In genomic region chrX:46836701-46837542, GRCh38 we compare ENCODE assay signal across 8 cellular contexts. TPM values are rescaled to one million over a fixed set of nuclear protein-coding genes. Genes with fewer than 3 reads are reported as not detected.
DNase-seq lines count a peak whose midpoint lies in the region; ATAC-seq and TF ChIP-seq lines count a peak whose summit lies in the region.

Gene RP2 (plus strand): TSS chrX:46837043. CDS start chrX:46837101, 58 bp downstream.

- under 1% methylated on average over 71 of the region's 71 CpGs for WGBS in liver

- peak within 1 kb of the TSS; percentile 82 to 83 for H3K4me3 ChIP-seq in duodenal mucosa (ENCODE audit: low read depth in 1 of 2, low read length in 2 of 2)
- peak within 1 kb of the TSS; percentile 62 to 87 (median 73) for H3K4me3 ChIP-seq in liver (ENCODE audit: low read depth in 1 of 3, low read length in 3 of 3)

- DNase-seq in CD14-positive monocyte (ENCODE audit: low spot score) (peak; percentile 95), NCI-H748 treated with DMSO at 0.1 percent for 48 hours (lab: John Stamatoyannopoulos, UW) (peak; percentile 91)
- peak; percentile 90 for DNase-seq in activated CD4-positive, alpha-beta memory T cell treated with anti-CD3 and anti-CD28 coated beads for 36 hours
- peak; percentile 83 for DNase-seq in stimulated activated CD4-positive, alpha-beta T cell treated with anti-CD3 and anti-CD28 coated beads, Interleukin-4, amount 100 ng/mL, for 1 hour

- H3K27me3 ChIP-seq in duodenal mucosa (ENCODE audit: control insufficient read depth in 1 of 2, insufficient read depth in 2 of 2, low read length in 2 of 2) (no peaks in the 10 kb centered on the region), liver (ENCODE audit: control insufficient read depth in 4 of 4, insufficient read depth in 4 of 4, low read length in 3 of 4) (peaks cover 0 to 2% (median 0%) of the 10 kb centered on the region in 4 donors)

- no peak for TF ChIP-seq RAD21 in liver (IDR thresholded peaks at IDR 0.05)

- H3K4me1 ChIP-seq in duodenal mucosa (ENCODE audit: control insufficient read depth in 1 of 2, insufficient read depth in 2 of 2, low read length in 2 of 2) (peaks cover 0 to 3% of the 10 kb centered on the region in 2 donors), liver (ENCODE audit: control insufficient read depth in 4 of 4, insufficient read depth in 4 of 4, low read length in 3 of 4) (peaks cover 0 to 10% (median 7%) of the 10 kb centered on the region in 4 donors)

- H3K4me1 Mint-ChIP-seq in CD14-positive monocyte: peaks cover 39% of the 10 kb centered on the region
- peaks cover 15% of the 10 kb centered on the region for H3K4me1 Mint-ChIP-seq in activated CD4-positive, alpha-beta memory T cell treated with anti-CD3 and anti-CD28 coated beads for 36 hours (ENCODE audit: low read depth)

- CTCF ChIA-PET in activated CD4-positive, alpha-beta memory T cell treated with anti-CD3 and anti-CD28 coated beads for 36 hours (lab: Charles Lee): interaction anchor here (0.5 to 1.0 kb wide), 3 partner anchors 121 to 1563 kb away, joined by 3 read pairs; no protein-coding TSS in a partner anchor

- H3K36me3 Mint-ChIP-seq in CD14-positive monocyte: no peaks in the 10 kb centered on the region
- no peaks in the 10 kb centered on the region for H3K36me3 Mint-ChIP-seq in activated CD4-positive, alpha-beta memory T cell treated with anti-CD3 and anti-CD28 coated beads for 36 hours

- H3K9me3 ChIP-seq in duodenal mucosa (ENCODE audit: control insufficient read depth in 1 of 2, low read length in 2 of 2): no peaks in the 10 kb centered on the region
- H3K9me3 ChIP-seq in liver (ENCODE audit: control insufficient read depth in 4 of 4, low read length in 3 of 4): no peaks in the 10 kb centered on the region

- intact Hi-C loops in CD14-positive monocyte (cut with micrococcal nuclease): loop anchor here in 1 of 2 donors (10.0 kb wide), 1 partner anchor 1062 kb away; no protein-coding TSS in a partner anchor
- intact Hi-C loops in activated CD4-positive, alpha-beta memory T cell treated with anti-CD3 and anti-CD28 coated beads for 36 hours (cut with micrococcal nuclease): loop anchor here (2.0 to 5.0 kb wide), 3 partner anchors 78 to 308 kb away; partner anchors contain the start of genes NDUFB11, RBM10 and SLC9A7

- peaks cover 0 to 7% (median 1%) of the 10 kb centered on the region in 3 donors for H3K27me3 Mint-ChIP-seq in CD14-positive monocyte (ENCODE audit: low read depth in 3 of 3)
- H3K27me3 Mint-ChIP-seq in activated CD4-positive, alpha-beta memory T cell treated with anti-CD3 and anti-CD28 coated beads for 36 hours: no peaks in the 10 kb centered on the region

- peak within 1 kb of the TSS; percentile 87 to 93 for H3K9ac ChIP-seq in duodenal mucosa (ENCODE audit: low read depth in 1 of 2, low read length in 2 of 2)
- H3K9ac ChIP-seq in liver (ENCODE audit: low read depth in 1 of 2, low read length in 2 of 2): peak within 1 kb of the TSS; percentile 58 to 79

- H3K27ac Mint-ChIP-seq in CD14-positive monocyte: peak within 1 kb of the TSS; percentile 97 to 100 (median 98)
- peak within 1 kb of the TSS; percentile 92 for H3K27ac Mint-ChIP-seq in activated CD4-positive, alpha-beta memory T cell treated with anti-CD3 and anti-CD28 coated beads for 36 hours

- POLR2A ChIA-PET in activated CD4-positive, alpha-beta memory T cell treated with anti-CD3 and anti-CD28 coated beads for 36 hours (lab: Charles Lee): interaction anchor here (1.4 kb wide), 1 partner anchor 79 kb away, joined by 4 read pairs; no protein-coding TSS in a partner anchor

- ATAC-seq in GM19397 (IDR thresholded peaks at IDR 0.05; ENCODE audit: unreplicated experiment) (peak; percentile 94), HG03565 (IDR thresholded peaks at IDR 0.05; ENCODE audit: unreplicated experiment) (peak; percentile 94)

- H3K27ac ChIP-seq in duodenal mucosa (ENCODE audit: low read depth, low read length) (peak within 1 kb of the TSS; percentile 85), liver (ENCODE audit: low read depth in 1 of 2, low read length in 2 of 2) (peak within 1 kb of the TSS; percentile 74 to 88)

- peaks cover 0 to 30% (median 11%) of the 10 kb centered on the region in 7 donors for H3K9me3 Mint-ChIP-seq in CD14-positive monocyte
- H3K9me3 Mint-ChIP-seq in activated CD4-positive, alpha-beta memory T cell treated with anti-CD3 and anti-CD28 coated beads for 36 hours: no peaks in the 10 kb centered on the region

- H3K4me3 Mint-ChIP-seq in CD14-positive monocyte: peak within 1 kb of the TSS; percentile 98 to 99
- H3K4me3 Mint-ChIP-seq in activated CD4-positive, alpha-beta memory T cell treated with anti-CD3 and anti-CD28 coated beads for 36 hours: peak within 1 kb of the TSS; percentile 97

- H3K36me3 ChIP-seq in duodenal mucosa (ENCODE audit: control insufficient read depth in 1 of 2, insufficient read depth in 2 of 2, low read length in 2 of 2) (no peaks in the 10 kb centered on the region), liver (ENCODE audit: control insufficient read depth in 4 of 4, insufficient read depth in 3 of 4, low read depth in 1 of 4, low read length in 3 of 4) (no peaks in the 10 kb centered on the region)

- TF ChIP-seq CTCF in CD14-positive monocyte (IDR thresholded peaks at IDR 0.05): no peak
- peak; percentile 29 for TF ChIP-seq CTCF in liver (IDR thresholded peaks at IDR 0.05; ENCODE audit: low read depth, low read length, missing input control)

TF ChIP-seq in liver, 16 proteins besides CTCF, POLR2A, EP300 and RAD21:
- TF ChIP-seq ZBTB33 (IDR thresholded peaks at IDR 0.05) (no peak), GABPA (IDR thresholded peaks at IDR 0.05 in 1 of 2, conservative IDR thresholded peaks at IDR 0.05 in 1 of 2) (no peak), EGR1 (IDR thresholded peaks at IDR 0.05; ENCODE audit: low read depth in 2 of 2) (no peak), HNF4A (conservative IDR thresholded peaks at IDR 0.05) (no peak), REST (IDR thresholded peaks at IDR 0.05) (peak; percentile 52), RXRA (IDR thresholded peaks at IDR 0.05) (peak; percentile 16 to 30), FOXA2 (IDR thresholded peaks at IDR 0.05) (no peak), JUND (IDR thresholded peaks at IDR 0.05) (no peak), FOXA1 (IDR thresholded peaks at IDR 0.05) (no peak), YY1 (IDR thresholded peaks at IDR 0.05) (peak; percentile 21), HNF4G (IDR thresholded peaks at IDR 0.05) (no peak), SP1 (IDR thresholded peaks at IDR 0.05) (peak; percentile 77), MAX (IDR thresholded peaks at IDR 0.05) (no peak), TAF1 (conservative IDR thresholded peaks at IDR 0.05) (peak; percentile 81), NR2F2 (IDR thresholded peaks at IDR 0.05) (no peak), ATF3 (IDR thresholded peaks at IDR 0.05) (no peak)

RNA-seq across cellular contexts. Expression of gene RP2, which starts in this region (rescaled TPM):
- 10 to 100 TPM; 55.7 to 60.3 TPM for polyA plus RNA-seq in CD14-positive monocyte
- 1 to 10 TPM; 5.0 to 5.5 TPM for total RNA-seq in activated CD4-positive, alpha-beta memory T cell treated with anti-CD3 and anti-CD28 coated beads for 36 hours
- 10 to 100 TPM; 10.5 to 11.5 TPM for total RNA-seq in liver
- 1 to 10 TPM; 3.2 to 4.1 TPM for polyA plus RNA-seq in liver

Comparison
In these comparisons a context has a peak if more than half of its experiments do, and no peak if none do; other contexts are left out.
1. Peak in every context shown above with its lines: DNase-seq, ATAC-seq, H3K4me3 ChIP-seq and H3K27ac ChIP-seq.
2. RNA of gene RP2 (polyA plus RNA-seq): 55.7 to 60.3 TPM in CD14-positive monocyte; 3.2 to 4.1 TPM in liver; every median in the first group is over 10 times any median in the second.